In genomic region chr1:154431586-154432373, GRCh38 we compare ENCODE assay signal across 1 cellular context.
TF ChIP-seq lines count a peak whose summit lies in the region.

No MANE protein-coding gene starts in this region.

TF ChIP-seq in K562, 482 proteins besides CTCF, POLR2A, EP300 and RAD21 (continued from another document):
- TF ChIP-seq RBM39 (optimal IDR thresholded peaks at IDR 0.05; ENCODE audit: low read depth, low read length) = no peak
- TF ChIP-seq CHD2 (IDR thresholded peaks at IDR 0.05; ENCODE audit: low read depth, low read length) = no peak
- TF ChIP-seq POLR3A (IDR thresholded peaks at IDR 0.05; ENCODE audit: borderline replicate concordance, extremely low read depth, insufficient read depth, insufficient read length) = no peak
- no peak for TF ChIP-seq CBX2 (IDR thresholded peaks at IDR 0.05; ENCODE audit: insufficient read depth, low read length, poor library complexity, severe bottlenecking)
- peak; percentile 64 to 77 for TF ChIP-seq MNT (conservative IDR thresholded peaks at IDR 0.05)
- TF ChIP-seq FOSL1 (tag; conservative IDR thresholded peaks at IDR 0.05) = peak; percentile 78
- TF ChIP-seq RFX7 (CRISPR knock-in tag; IDR thresholded peaks at IDR 0.05) = no peak
- TF ChIP-seq UBTF (IDR thresholded peaks at IDR 0.05; ENCODE audit: borderline replicate concordance in 1 of 2, low read depth in 2 of 2, low read length in 2 of 2) = no peak
- no peak for TF ChIP-seq ZNF830 (CRISPR knock-in tag; IDR thresholded peaks at IDR 0.05)
- TF ChIP-seq NR3C1 (CRISPR knock-in tag; IDR thresholded peaks at IDR 0.05) = no peak
- no peak for TF ChIP-seq IRF9 (tag; IDR thresholded peaks at IDR 0.05)
- no peak for TF ChIP-seq TFE3 (CRISPR knock-in tag; IDR thresholded peaks at IDR 0.05)
- TF ChIP-seq BCOR (IDR thresholded peaks at IDR 0.05) = no peak
- TF ChIP-seq HCFC1 (IDR thresholded peaks at IDR 0.05; ENCODE audit: low read depth, low read length) = no peak
- TF ChIP-seq SNAPC5 (CRISPR knock-in tag; IDR thresholded peaks at IDR 0.05) = no peak
- no peak for TF ChIP-seq HMGN3 (IDR thresholded peaks at IDR 0.05; ENCODE audit: borderline replicate concordance, extremely low read depth, insufficient read length, low read depth, low read length)
- no peak for TF ChIP-seq ZNF398 (CRISPR knock-in tag; IDR thresholded peaks at IDR 0.05)
- TF ChIP-seq GTF2A2 (tag; IDR thresholded peaks at IDR 0.05) = no peak
- no peak for TF ChIP-seq ZZZ3 (IDR thresholded peaks at IDR 0.05)
- no peak for TF ChIP-seq KDM5B (IDR thresholded peaks at IDR 0.05; ENCODE audit: insufficient replicate concordance, low read depth, low read length)
- no peak for TF ChIP-seq PRDM10 (IDR thresholded peaks at IDR 0.05; ENCODE audit: partially characterized antibody)
- no peak for TF ChIP-seq PCBP1 (IDR thresholded peaks at IDR 0.05; ENCODE audit: low read depth, low read length, poor library complexity, severe bottlenecking)
- TF ChIP-seq SUPT5H (IDR thresholded peaks at IDR 0.05) = no peak
- no peak for TF ChIP-seq ZNF354B (CRISPR knock-in tag; IDR thresholded peaks at IDR 0.05)
- TF ChIP-seq PHB2 (IDR thresholded peaks at IDR 0.05; ENCODE audit: low read depth) = no peak
- TF ChIP-seq MTA1 (IDR thresholded peaks at IDR 0.05; ENCODE audit: borderline replicate concordance) = no peak
- no peak for TF ChIP-seq HNRNPLL (IDR thresholded peaks at IDR 0.05; ENCODE audit: low read depth, low read length, poor library complexity, severe bottlenecking)
- peak; percentile 53 for TF ChIP-seq L3MBTL2 (IDR thresholded peaks at IDR 0.05)
- no peak for TF ChIP-seq CUX1 (CRISPR knock-in tag; IDR thresholded peaks at IDR 0.05)
- no peak for TF ChIP-seq GMEB1 (CRISPR knock-in tag; IDR thresholded peaks at IDR 0.05)
- no peak for TF ChIP-seq ASH1L (IDR thresholded peaks at IDR 0.05; ENCODE audit: borderline replicate concordance, low read depth, partially characterized antibody)
- no peak for TF ChIP-seq SREBF1 (IDR thresholded peaks at IDR 0.05; ENCODE audit: borderline replicate concordance, low read depth, low read length)
- no peak for TF ChIP-seq ZNF764 (CRISPR knock-in tag; IDR thresholded peaks at IDR 0.05; ENCODE audit: low read depth)
- no peak for TF ChIP-seq NFRKB (IDR thresholded peaks at IDR 0.05; ENCODE audit: low read depth)
- peak; percentile 55; the same call in 1 of the 2 replicates for TF ChIP-seq ZNF316 (IDR thresholded peaks at IDR 0.05)
- TF ChIP-seq CREM (IDR thresholded peaks at IDR 0.05; ENCODE audit: low read depth) = peak; percentile 49; the same call in 1 of the 2 replicates
- no peak for TF ChIP-seq LARP7 (IDR thresholded peaks at IDR 0.05)
- TF ChIP-seq PREB (CRISPR knock-in tag; IDR thresholded peaks at IDR 0.05) = no peak
- no peak for TF ChIP-seq ZKSCAN8 (CRISPR knock-in tag; IDR thresholded peaks at IDR 0.05)
- TF ChIP-seq TRIM24 (IDR thresholded peaks at IDR 0.05) = peak in 1 of 2 experiments; percentile 29; a peak in 1 of 4 replicates
- no peak for TF ChIP-seq ZNF507 (tag; conservative IDR thresholded peaks at IDR 0.05)
- TF ChIP-seq OTX1 (CRISPR knock-in tag; IDR thresholded peaks at IDR 0.05) = no peak
